8 cellular contexts compared by ENCODE assay signal in genomic region chr21:44880762-44881585, GRCh38. TPM values are rescaled to one million over a fixed set of nuclear protein-coding genes. Genes with fewer than 3 reads are reported as not detected.
DNase-seq lines count a peak whose midpoint lies in the region; ATAC-seq, FAIRE-seq and TF ChIP-seq lines count a peak whose summit lies in the region.

No MANE protein-coding gene starts in this region.

- H3K9ac ChIP-seq in SK-N-MC (ENCODE audit: insufficient read length), result no peak overlapping the region

- DNase-seq in HFFc6, result peak; percentile 59
- DNase-seq in SK-N-MC (ENCODE audit: low read depth, low spot score), result peak; percentile 34
- DNase-seq in fibroblast of pulmonary artery (ENCODE audit: low read depth), result peak; percentile 88
- no peak for DNase-seq in spleen
- no peak for DNase-seq in NCI-H1694 treated with DMSO at 0.1 percent for 48 hours (lab: John Stamatoyannopoulos, UW)
- no peak for DNase-seq in D721Med (ENCODE audit: insufficient read length, low spot score)
- DNase-seq in stimulated activated CD4-positive, alpha-beta T cell treated with anti-CD3 and anti-CD28 coated beads, Interleukin-1b, Interleukin-23, amount 100 ng/mL, for 48 hours, result no peak

- TF ChIP-seq CTCF in HFFc6 (IDR thresholded peaks at IDR 0.05) (peak; percentile 7; the same call in 1 of the 2 replicates), fibroblast of pulmonary artery (IDR thresholded peaks at IDR 0.05; ENCODE audit: low read length, missing control alignments) (no peak), spleen (IDR thresholded peaks at IDR 0.05 in 8 of 11, conservative IDR thresholded peaks at IDR 0.05 in 3 of 11) (peak in 1 of 11 experiments; percentile 39), D721Med (IDR thresholded peaks at IDR 0.05; ENCODE audit: insufficient read depth, missing control alignments) (no peak)

- peaks cover 41% of the 10 kb centered on the region for H3K4me1 Mint-ChIP-seq in HFFc6 (ENCODE audit: low read depth)

- H3K4me1 ChIP-seq in spleen, result peaks cover 33 to 81% (median 61%) of the 10 kb centered on the region in 6 donors

- no peak for TF ChIP-seq POLR2A in spleen (IDR thresholded peaks at IDR 0.05)

- 6 to 10% (median 8%) methylated on average over 6 of the region's 6 CpGs for WGBS in spleen, 5 donors

- H3K27ac Mint-ChIP-seq in HFFc6, result peak overlapping the region; percentile 77

- peak overlapping the region; percentile 70; the same call in 1 of the 2 replicates for H3K27ac ChIP-seq in SK-N-MC
- peak overlapping the region; percentile 72 to 99 (median 83) for H3K27ac ChIP-seq in spleen

- no peaks in the 10 kb centered on the region for H3K9me3 Mint-ChIP-seq in HFFc6

- FAIRE-seq in D721Med (lab: Jason Lieb, UNC), result no peak

- no peaks in the 10 kb centered on the region for H3K36me3 Mint-ChIP-seq in HFFc6 (ENCODE audit: low read depth)

- H3K4me3 Mint-ChIP-seq in HFFc6, result peak overlapping the region; percentile 36

- no peaks in the 10 kb centered on the region for H3K9me3 ChIP-seq in SK-N-MC (ENCODE audit: low read depth, low read length)
- H3K9me3 ChIP-seq in spleen, result no peaks in the 10 kb centered on the region

- H3K4me3 ChIP-seq in SK-N-MC, result peak overlapping the region; percentile 9; the same call in 1 of the 2 replicates
- H3K4me3 ChIP-seq in fibroblast of pulmonary artery (replicated peaks; ENCODE audit: low read depth, low read length), result no peak overlapping the region
- peak overlapping the region in 1 of 8 donors; percentile 30 for H3K4me3 ChIP-seq in spleen

- no peaks in the 10 kb centered on the region for H3K27me3 ChIP-seq in spleen (replicated peaks in 1 of 7)

- intact Hi-C loops in spleen (cut with DNase I; ENCODE audit: low total_unique reads), result no loop called here

- H3K27me3 Mint-ChIP-seq in HFFc6 (ENCODE audit: insufficient read depth), result peaks cover 2% of the 10 kb centered on the region; the same call in 1 of the 2 replicates

- H3K36me3 ChIP-seq in SK-N-MC (ENCODE audit: insufficient read depth, low read length), result no peaks in the 10 kb centered on the region
- H3K36me3 ChIP-seq in spleen, result peaks cover 0 to 7% (median 6%) of the 10 kb centered on the region in 6 donors

- ATAC-seq in esophagus mucosa, result no peak

RNA-seq across cellular contexts. Expression of gene PTTG1IP, which starts 7.5 kb away (rescaled TPM):
- total RNA-seq in HFFc6 (2021; fragmentation: NEBNext Ultra II Directional; extraction: Animal tissue kit (Norgen Biotek cat#: 25700)), result 100 to 1,000 TPM; 241 to 290 (median 277) TPM
- 100 to 1,000 TPM; 121 to 189 (median 165) TPM for total RNA-seq in spleen
- 10 to 100 TPM; 57.6 to 69.3 (median 64.9) TPM for polyA plus RNA-seq in spleen
- total RNA-seq in esophagus mucosa, result 67.1 TPM

RNA-seq across cellular contexts. Expression of gene ITGB2, which starts 39.7 kb away (rescaled TPM):
- total RNA-seq in HFFc6 (2021; fragmentation: NEBNext Ultra II Directional; extraction: Animal tissue kit (Norgen Biotek cat#: 25700)), result under 1 TPM in 3 of 6 experiments, not detected in 3; 0.19 to 0.45 (median 0.33) TPM
- total RNA-seq in spleen, result 100 to 1,000 TPM; 285 to 754 (median 415) TPM
- polyA plus RNA-seq in spleen, result 100 to 1,000 TPM in 2 of 3 donors, 10 to 100 TPM in 1; 92.1 to 332 (median 250) TPM
- total RNA-seq in esophagus mucosa, result 7.1 TPM

RNA-seq across cellular contexts. Expression of gene SLX9, which starts 58.9 kb away (rescaled TPM):
- 10 to 100 TPM; 27.7 to 34.7 (median 31.5) TPM for total RNA-seq in HFFc6 (2021; fragmentation: NEBNext Ultra II Directional; extraction: Animal tissue kit (Norgen Biotek cat#: 25700))
- total RNA-seq in spleen (10 to 100 TPM in 6 of 7 donors, 1 to 10 TPM in 1; 6.1 to 30.6 (median 26.4) TPM), esophagus mucosa (27.2 TPM)
- polyA plus RNA-seq in spleen, result 10 to 100 TPM; 16.4 to 35.4 (median 28.5) TPM

Comparison
In these comparisons a context has a peak if more than half of its experiments do, and no peak if none do; other contexts are left out.
1. DNase-seq: peak in HFFc6 (single experiment), SK-N-MC (single experiment) and fibroblast of pulmonary artery (single experiment); none in spleen (single experiment), NCI-H1694 treated with DMSO at 0.1 percent for 48 hours (single experiment), D721Med (single experiment) and stimulated activated CD4-positive, alpha-beta T cell treated with anti-CD3 and anti-CD28 coated beads, Interleukin-1b, Interleukin-23, amount 100 ng/mL, for 48 hours (single experiment).
2. RNA of gene ITGB2, which starts 39.7 kb away (total RNA-seq): 285 to 754 TPM in spleen; 7.1 TPM in esophagus mucosa (single experiment) and 0.19 to 0.45 TPM in HFFc6; every median in the first group is over 10 times any median in the second.